Comparison of ENCODE assay signal across 7 cellular contexts in genomic region chr7:45136106-45137060, GRCh38. TPM values are rescaled to one million over a fixed set of nuclear protein-coding genes. Genes with fewer than 3 reads are reported as not detected.
DNase-seq lines count a peak whose midpoint lies in the region; ATAC-seq and TF ChIP-seq lines count a peak whose summit lies in the region.

No MANE protein-coding gene starts in this region.

- H3K4me1 ChIP-seq in Panc1 (ENCODE audit: control insufficient read depth, insufficient read depth, low read length): no peaks in the 10 kb centered on the region

- H3K4me3 ChIP-seq in Panc1 (ENCODE audit: low read depth in 2 of 2, low read length in 2 of 2) (no peak overlapping the region), neural cell (ENCODE audit: low read length) (no peak overlapping the region)

- CTCF ChIA-PET in Panc1 (lab: Charles Lee): interaction anchor here (0.6 to 3.6 kb wide), 9 partner anchors 10 to 331 kb away, joined by 3 to 35 read pairs (median 5); no protein-coding TSS in a partner anchor

- in situ Hi-C loops in GM13976 (cut with MboI; ENCODE audit: low sequenced_read_pairs, unreplicated experiment): loop anchor here (5.0 to 10.0 kb wide), 2 partner anchors 279 to 552 kb away; partner anchors contain the start of gene TMED4
- in situ Hi-C loops in Panc1 (cut with HindIII; ENCODE audit: low pct_unique_long_range_greater_than_20kb, low sequenced_read_pairs): no loop called here

- H3K4me2 ChIP-seq in neural cell (ENCODE audit: low read length): no peak overlapping the region

- BruUV-seq in Panc1 (replicated peaks; lab: Mats Ljungman, UMichigan): no TSS peak

- H2AFZ ChIP-seq in neural cell (ENCODE audit: low read depth, low read length): no peak overlapping the region

- peak; percentile 97 for TF ChIP-seq RAD21 in neural cell (conservative IDR thresholded peaks at IDR 0.05)

- peak overlapping the region; percentile 1 for H3K27ac ChIP-seq in KOPT-K1 (ENCODE audit: low read depth, low read length, poor library complexity, severe bottlenecking)
- no peak overlapping the region for H3K27ac ChIP-seq in Panc1 (ENCODE audit: low read length)
- no peak overlapping the region for H3K27ac ChIP-seq in neural cell (ENCODE audit: low read length)

- no peak for TF ChIP-seq EP300 in neural cell (conservative IDR thresholded peaks at IDR 0.05; ENCODE audit: poor library complexity, severe bottlenecking)

- no peaks in the 10 kb centered on the region for H3K36me3 Mint-ChIP-seq in activated T-cell treated with anti-CD3 and anti-CD28 coated beads, Interleukin-2, amount 50 U/mL, for 24 hours (ENCODE audit: low read depth)

- H3K9me3 ChIP-seq in KOPT-K1 (ENCODE audit: insufficient read depth, low read length, poor library complexity, severe bottlenecking): no peaks in the 10 kb centered on the region
- no peaks in the 10 kb centered on the region for H3K9me3 ChIP-seq in Panc1 (ENCODE audit: control insufficient read depth, insufficient read depth, low read depth, low read length)
- no peaks in the 10 kb centered on the region for H3K9me3 ChIP-seq in neural cell (ENCODE audit: low read length)

- H3K9me3 Mint-ChIP-seq in activated T-cell treated with anti-CD3 and anti-CD28 coated beads, Interleukin-2, amount 50 U/mL, for 24 hours: no peaks in the 10 kb centered on the region
- no peaks in the 10 kb centered on the region for H3K9me3 Mint-ChIP-seq in stimulated activated naive CD8-positive, alpha-beta T cell treated with anti-CD3 and anti-CD28 coated beads, Interleukin-15, amount 100 ng/mL, for 72 hours

- H3K9ac ChIP-seq in neural cell (ENCODE audit: low read length): no peak overlapping the region

- H3F3A ChIP-seq in neural cell (ENCODE audit: insufficient read depth, low read length, poor library complexity, severe bottlenecking): no peaks in the 10 kb centered on the region

- H3K27ac Mint-ChIP-seq in activated T-cell treated with anti-CD3 and anti-CD28 coated beads, Interleukin-2, amount 50 U/mL, for 24 hours: no peak overlapping the region
- peak overlapping the region in 1 of 2 donors; percentile 83 for H3K27ac Mint-ChIP-seq in stimulated activated naive CD8-positive, alpha-beta T cell treated with anti-CD3 and anti-CD28 coated beads, Interleukin-15, amount 100 ng/mL, for 72 hours

- H3K4me3 Mint-ChIP-seq in activated T-cell treated with anti-CD3 and anti-CD28 coated beads, Interleukin-2, amount 50 U/mL, for 24 hours: no peak overlapping the region
- H3K4me3 Mint-ChIP-seq in stimulated activated naive CD8-positive, alpha-beta T cell treated with anti-CD3 and anti-CD28 coated beads, Interleukin-15, amount 100 ng/mL, for 72 hours: no peak overlapping the region

- no peaks in the 10 kb centered on the region for H3K9me2 ChIP-seq in neural cell (ENCODE audit: insufficient read depth, low read length)

- DNase-seq in GM13976 (ENCODE audit: low spot score) (peak; percentile 86), Panc1 (ENCODE audit: low read depth, low spot score) (peak; percentile 71), fibroblast of gingiva (ENCODE audit: low read depth) (peak; percentile 59)
- peak; percentile 65 for DNase-seq in activated T-cell treated with anti-CD3 and anti-CD28 coated beads, Interleukin-2, amount 50 U/mL, for 24 hours
- peak; percentile 59 to 72 for DNase-seq in stimulated activated naive CD8-positive, alpha-beta T cell treated with anti-CD3 and anti-CD28 coated beads, Interleukin-15, amount 100 ng/mL, for 72 hours

- no peaks in the 10 kb centered on the region for H3K79me2 ChIP-seq in neural cell (replicated peaks; ENCODE audit: insufficient read depth, low read length)

- no peaks in the 10 kb centered on the region for H4K20me1 ChIP-seq in neural cell (ENCODE audit: insufficient read depth)

- H3K4me1 Mint-ChIP-seq in activated T-cell treated with anti-CD3 and anti-CD28 coated beads, Interleukin-2, amount 50 U/mL, for 24 hours (ENCODE audit: low read depth): peaks cover 10% of the 10 kb centered on the region
- H3K4me1 Mint-ChIP-seq in stimulated activated naive CD8-positive, alpha-beta T cell treated with anti-CD3 and anti-CD28 coated beads, Interleukin-15, amount 100 ng/mL, for 72 hours: peaks cover 20% of the 10 kb centered on the region

- ATAC-seq in Panc1: peak; percentile 87
- peak; percentile 86 for ATAC-seq in stimulated activated naive CD8-positive, alpha-beta T cell treated with anti-CD3 and anti-CD28 coated beads, Interleukin-15, amount 100 ng/mL, for 72 hours

- TF ChIP-seq CTCF in GM13976 (IDR thresholded peaks at IDR 0.05; ENCODE audit: borderline replicate concordance, control extremely low read depth, extremely low read depth, insufficient read depth, missing control alignments) (peak; percentile 78), Panc1 (IDR thresholded peaks at IDR 0.05) (peak; percentile 93), neural cell (IDR thresholded peaks at IDR 0.05; ENCODE audit: poor library complexity, severe bottlenecking) (peak; percentile 95)

- H3K36me3 ChIP-seq in KOPT-K1 (ENCODE audit: insufficient read depth, low read length) (no peaks in the 10 kb centered on the region), Panc1 (ENCODE audit: control insufficient read depth, insufficient read depth, low read length) (no peaks in the 10 kb centered on the region), neural cell (ENCODE audit: insufficient read depth, low read length) (no peaks in the 10 kb centered on the region)

- POLR2A ChIA-PET in Panc1 (lab: Charles Lee): no interaction called here

- H3K27me3 ChIP-seq in Panc1 (ENCODE audit: control insufficient read depth, insufficient read depth, low read length): 0 out of 2 replicates have a peak, but pooled peaks cover 2% of the 10 kb centered on the region
- no peaks in the 10 kb centered on the region for H3K27me3 ChIP-seq in neural cell (ENCODE audit: insufficient read depth, low read depth, low read length)

- H3K27me3 Mint-ChIP-seq in activated T-cell treated with anti-CD3 and anti-CD28 coated beads, Interleukin-2, amount 50 U/mL, for 24 hours: no peaks in the 10 kb centered on the region
- no peaks in the 10 kb centered on the region for H3K27me3 Mint-ChIP-seq in stimulated activated naive CD8-positive, alpha-beta T cell treated with anti-CD3 and anti-CD28 coated beads, Interleukin-15, amount 100 ng/mL, for 72 hours

- intact Hi-C loops in Panc1 (cut with micrococcal nuclease; ENCODE audit: unreplicated experiment): loop anchor here (1.0 to 10.0 kb wide), 4 partner anchors 56 to 552 kb away; partner anchors contain the start of gene TMED4

TF ChIP-seq in neural cell, 6 proteins besides CTCF, POLR2A, EP300 and RAD21:
- no peak for TF ChIP-seq MXI1 (conservative IDR thresholded peaks at IDR 0.05; ENCODE audit: poor library complexity, severe bottlenecking)
- peak; percentile 95 for TF ChIP-seq SMC3 (conservative IDR thresholded peaks at IDR 0.05; ENCODE audit: poor library complexity)
- TF ChIP-seq REST (IDR thresholded peaks at IDR 0.05; ENCODE audit: borderline replicate concordance): no peak

RNA-seq across cellular contexts. Expression of gene RAMP3, which starts 21.2 kb away (rescaled TPM):
- total RNA-seq in Panc1 (2021; ENCODE audit: unreplicated experiment): 0.13 TPM
- not detected for polyA plus RNA-seq in Panc1 (2012; ENCODE audit: insufficient read length)
- polyA plus RNA-seq in neural cell: not detected in 2 replicates
- not detected in 2 replicates for polyA minus RNA-seq in neural cell

RNA-seq across cellular contexts. Expression of gene TBRG4, which starts 24.9 kb away (rescaled TPM):
- 149 TPM for total RNA-seq in Panc1 (2021; ENCODE audit: unreplicated experiment)
- 143 TPM for polyA plus RNA-seq in Panc1 (2012; ENCODE audit: insufficient read length)
- polyA plus RNA-seq in neural cell: 52.8 and 75.3 TPM in 2 replicates
- polyA minus RNA-seq in neural cell: 36.2 and 49.7 TPM in 2 replicates

RNA-seq across cellular contexts. Expression of gene NACAD, which starts 47.6 kb away (rescaled TPM):
- total RNA-seq in Panc1 (2021; ENCODE audit: unreplicated experiment): 5.3 TPM
- polyA plus RNA-seq in Panc1 (2012; ENCODE audit: insufficient read length): 9.7 TPM
- polyA plus RNA-seq in neural cell: 8.5 and 14.5 TPM in 2 replicates
- 13.9 and 19.6 TPM in 2 replicates for polyA minus RNA-seq in neural cell
